In the genomic region with DNA sequence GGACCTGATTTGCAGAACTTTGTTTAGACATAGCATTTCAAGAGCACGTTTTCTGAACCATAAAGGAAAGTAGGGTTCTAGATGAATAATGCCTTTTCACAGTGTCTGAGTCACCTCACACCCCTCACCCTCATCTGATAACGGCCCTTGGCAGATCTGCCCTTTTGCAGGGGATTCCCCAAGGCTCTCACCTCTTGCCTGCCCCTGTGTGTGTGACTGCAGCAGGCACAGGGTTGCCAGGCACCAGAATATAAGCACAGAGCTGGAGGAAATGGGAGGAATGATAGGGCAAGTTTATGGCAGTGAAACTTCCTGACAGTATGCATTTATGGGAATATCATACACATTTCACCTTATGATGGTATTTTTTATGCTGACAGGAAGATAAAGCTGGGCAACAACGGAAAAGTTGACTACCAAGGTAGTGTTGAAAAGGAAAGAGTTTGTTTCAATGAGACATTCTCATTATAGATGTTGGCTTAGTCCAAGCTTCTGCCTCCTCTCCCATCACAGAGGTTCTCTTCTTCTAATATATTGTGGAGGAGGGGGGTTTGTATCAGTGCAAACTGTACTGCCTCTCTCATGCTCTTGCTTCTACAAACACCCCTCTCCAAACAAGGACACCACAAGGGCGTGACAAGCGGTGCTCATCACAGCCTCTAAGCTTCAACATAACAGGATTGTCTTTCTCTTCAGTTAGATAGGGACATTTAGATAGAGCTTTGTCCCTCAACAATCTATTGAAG, we compare ENCODE assay signal across 9 cellular contexts.
A peak's percentile ranks its signal among the peaks of the same experiment; 100 is the strongest.
DNase-seq lines count a peak whose midpoint lies in the region; ATAC-seq and TF ChIP-seq lines count a peak whose summit lies in the region.
"Had no signal": no experiment of that assay in that cellular context is flagged by ENCODE, and none has a peak within 500 bp of the region (broad histone marks: within the 10 kb centered on the region; RNA-seq: fewer than 3 reads in every experiment).

No MANE protein-coding gene starts in this region.

- H3F3A ChIP-seq in PC-3 (ENCODE audit: low read length, unreplicated experiment) = no peaks in the 10 kb centered on the region

- no peaks in the 10 kb centered on the region for H3K9me2 ChIP-seq in PC-3 (replicated peaks; ENCODE audit: low read length)

- H3K79me2 ChIP-seq in PC-3 (ENCODE audit: low read length) = no peaks in the 10 kb centered on the region

- POLR2A ChIA-PET in PC-3 (lab: Charles Lee; ENCODE audit: unreplicated experiment) = no interaction called here

- ATAC-seq in GM18511 (IDR thresholded peaks at IDR 0.05; ENCODE audit: unreplicated experiment) = peak; percentile 87
- ATAC-seq in PC-3 = peak; percentile 92
- peak; percentile 54 for ATAC-seq in omental fat pad (ENCODE audit: low FRiP score)

- CTCF ChIA-PET in PC-3 (lab: Charles Lee) = no interaction called here

- no peak for TF ChIP-seq EP300 in transverse colon (IDR thresholded peaks at IDR 0.05; ENCODE audit: low read depth)

- H3K27me3 ChIP-seq in PC-3 (ENCODE audit: low read length) (no peaks in the 10 kb centered on the region), transverse colon (no peaks in the 10 kb centered on the region)

- H3K27ac ChIP-seq in PC-3 (ENCODE audit: low read length) (peak overlapping the region; percentile 88), transverse colon (no peak overlapping the region), caudate nucleus (ENCODE audit: low read depth, low read length) (no peak overlapping the region)
- H3K27ac ChIP-seq: epithelial cell of prostate had no signal

- 42 to 53% methylated on average over 5 of the region's 5 CpGs for WGBS in transverse colon (ENCODE audit: low coverage in 1 of 2), 2 donors

- BruUV-seq in PC-3 (replicated peaks; lab: Mats Ljungman, UMichigan) = no TSS peak

- intact Hi-C loops in PC-3 (cut with micrococcal nuclease) = loop anchor here (10.0 kb wide), 1 partner anchor 303 kb away; no protein-coding TSS in a partner anchor
- intact Hi-C loops in transverse colon (cut with DNase I; ENCODE audit: low total_unique reads) = loop anchor here (10.0 kb wide), 1 partner anchor 453 kb away; no protein-coding TSS in a partner anchor

- peak overlapping the region; percentile 45 for H3K9ac ChIP-seq in PC-3 (ENCODE audit: low read length)

- H3K9me3 ChIP-seq in PC-3 (ENCODE audit: low read length) (no peaks in the 10 kb centered on the region), transverse colon (no peaks in the 10 kb centered on the region)

- peak overlapping the region; percentile 38 for H3K4me2 ChIP-seq in PC-3 (ENCODE audit: low read length)

- DNase-seq in PC-3 = peak; percentile 65
- DNase-seq in activated effector memory CD4-positive, alpha-beta T cell treated with Interleukin-2 at 50 U/mL for 16 hours = peak; percentile 70
- DNase-seq in omental fat pad (ENCODE audit: low spot score) = no peak
- DNase-seq in transverse colon = no peak
- DNase-seq in caudate nucleus (lab: John Stamatoyannopoulos, UW) = no peak
- DNase-seq in NCI-H524 treated with DMSO at 0.1 percent for 48 hours (lab: John Stamatoyannopoulos, UW) = no peak
- DNase-seq in GM20000 (ENCODE audit: low spot score) = no peak

- no peaks in the 10 kb centered on the region for H3K36me3 ChIP-seq in PC-3 (ENCODE audit: low read depth, low read length)
- H3K36me3 ChIP-seq in transverse colon = no peaks in the 10 kb centered on the region

- H2AFZ ChIP-seq in PC-3 (ENCODE audit: low read length) = no peak overlapping the region

- H3K4me1 ChIP-seq in PC-3 (ENCODE audit: insufficient read depth, low read length) (peaks cover 20% of the 10 kb centered on the region), transverse colon (no peaks in the 10 kb centered on the region)

- no peak for TF ChIP-seq CTCF in PC-3 (conservative IDR thresholded peaks at IDR 0.05; ENCODE audit: low read depth, low read length)
- TF ChIP-seq CTCF in omental fat pad (IDR thresholded peaks at IDR 0.05) = no peak
- no peak for TF ChIP-seq CTCF in transverse colon (IDR thresholded peaks at IDR 0.05)
- no peak for TF ChIP-seq CTCF in GM20000 (IDR thresholded peaks at IDR 0.05; ENCODE audit: extremely low read depth, missing control alignments)

- no peak for TF ChIP-seq POLR2A in transverse colon (IDR thresholded peaks at IDR 0.05)

- H4K20me1 ChIP-seq in PC-3 (ENCODE audit: low read length) = no peaks in the 10 kb centered on the region

- in situ Hi-C loops in transverse colon (cut with MboI; ENCODE audit: low pct_ligation_motif_present in 1 of 4, low pct_unique_long_range_greater_than_20kb in 1 of 4, low sequenced_read_pairs in 3 of 4) = loop anchor here in 3 of 4 donors (10.0 to 25.0 kb wide), 2 partner anchors 436 to 453 kb away; no protein-coding TSS in a partner anchor

- H3K4me3 ChIP-seq in PC-3 (ENCODE audit: low read length) (no peak overlapping the region), transverse colon (no peak overlapping the region)

Comparison
In these comparisons a context has a peak if more than half of its experiments do, and no peak if none do; other contexts are left out.
1. DNase-seq: peak in PC-3 (single experiment) and activated effector memory CD4-positive, alpha-beta T cell treated with Interleukin-2 at 50 U/mL for 16 hours (single experiment); none in omental fat pad (single experiment), transverse colon (single experiment), caudate nucleus (0 of 61), NCI-H524 treated with DMSO at 0.1 percent for 48 hours (single experiment) and GM20000 (single experiment).
2. Peak in every context shown above with its lines, with median percentiles within 50 percentile points of each other: ATAC-seq.